33 cellular contexts compared by ENCODE assay signal in genomic region chr20:18440403-18440802, GRCh38.
"Had no signal": no experiment of that assay in that cellular context is flagged by ENCODE, and none has a peak within 500 bp of the region (broad histone marks: within the 10 kb centered on the region; RNA-seq: fewer than 3 reads in every experiment).

No MANE protein-coding gene starts in this region.

- ATAC-seq: activated CD4-positive, alpha-beta T cell treated with anti-CD3 and anti-CD28 coated beads for 36 hours; activated CD8-positive, alpha-beta memory T cell treated with anti-CD3 and anti-CD28 coated beads, Interleukin-2, amount 10 ng/mL, durations not matched to agents 7 days and 5 days; activated CD8-positive, alpha-beta T cell treated with anti-CD3 and anti-CD28 coated beads, Interleukin-2, amount 10 ng/mL, durations not matched to agents 7 days and 5 days; activated naive CD8-positive, alpha-beta T cell treated with anti-CD3 and anti-CD28 coated beads, Interleukin-2, amount 50 U/mL, for 24 hours; body of pancreas; effector memory CD8-positive, alpha-beta T cell; foreskin keratinocyte; gastrocnemius medialis; heart left ventricle had no signal

- H3K4me3 ChIP-seq: adrenal gland, body of pancreas, esophagus muscularis mucosa, gastrocnemius medialis, heart left ventricle had no signal

- H3K36me3 ChIP-seq: adrenal gland, esophagus muscularis mucosa, gastrocnemius medialis, heart left ventricle had no signal

- H3K4me3 Mint-ChIP-seq: activated CD4-positive, alpha-beta memory T cell treated with anti-CD3 and anti-CD28 coated beads for 36 hours; activated CD4-positive, alpha-beta T cell treated with anti-CD3 and anti-CD28 coated beads for 36 hours; activated CD4-positive, alpha-beta T cell treated with anti-CD3 and anti-CD28 coated beads, Interleukin-2, amount 10 ng/mL, durations not matched to agents 24 days and 14 days; activated CD8-positive, alpha-beta memory T cell treated with anti-CD3 and anti-CD28 coated beads, Interleukin-2, amount 10 ng/mL, durations not matched to agents 7 days and 5 days; activated CD8-positive, alpha-beta T cell treated with anti-CD3 and anti-CD28 coated beads, Interleukin-2, amount 10 ng/mL, durations not matched to agents 7 days and 5 days; activated naive CD4-positive, alpha-beta T cell treated with anti-CD3 and anti-CD28 coated beads for 36 hours; activated naive CD4-positive, alpha-beta T cell treated with anti-CD3 and anti-CD28 coated beads, Interleukin-2, amount 50 U/mL, for 24 hours; activated naive CD8-positive, alpha-beta T cell treated with anti-CD3 and anti-CD28 coated beads for 36 hours; activated naive CD8-positive, alpha-beta T cell treated with anti-CD3 and anti-CD28 coated beads, Interleukin-2, amount 50 U/mL, for 24 hours; activated T-helper 1 cell treated with anti-CD3 and anti-CD28 coated beads, Interleukin-12 subunit alpha, Interleukin-12 subunit beta, Interleukin-2, Interleukin-4 antibody, amounts not matched to agents 30 ng/mL and 10 ng/mL and 1 ng/mL, durations not matched to agents 14 hours and 24 hours and 36 hours; effector memory CD8-positive, alpha-beta T cell had no signal

- DNase-seq: activated CD4-positive, alpha-beta memory T cell treated with anti-CD3 and anti-CD28 coated beads for 36 hours; activated CD4-positive, alpha-beta T cell treated with anti-CD3 and anti-CD28 coated beads for 36 hours; activated CD4-positive, alpha-beta T cell treated with anti-CD3 and anti-CD28 coated beads, Interleukin-2, amount 10 ng/mL, durations not matched to agents 24 days and 14 days; activated CD4-positive, CD25-positive, alpha-beta regulatory T cell; activated CD4-positive, CD25-positive, alpha-beta regulatory T cell treated with anti-CD3 and anti-CD28 coated beads, Interleukin-2, amount 50 U/mL, for 72 hours; activated CD8-positive, alpha-beta memory T cell treated with anti-CD3 and anti-CD28 coated beads, Interleukin-2, amount 10 ng/mL, durations not matched to agents 7 days and 5 days; activated CD8-positive, alpha-beta memory T cell treated with anti-CD3 and anti-CD28 coated beads, Interleukin-2, amount 50 U/mL, for 4 hours; activated CD8-positive, alpha-beta T cell treated with anti-CD3 and anti-CD28 coated beads, Interleukin-2, amount 10 ng/mL, durations not matched to agents 7 days and 5 days; activated effector memory CD4-positive, alpha-beta T cell treated with anti-CD3 and anti-CD28 coated beads, Interleukin-2, amount 50 U/mL, for 16 hours; activated naive CD4-positive, alpha-beta T cell treated with anti-CD3 and anti-CD28 coated beads for 36 hours; activated naive CD8-positive, alpha-beta T cell treated with anti-CD3 and anti-CD28 coated beads for 36 hours; activated naive CD8-positive, alpha-beta T cell treated with anti-CD3 and anti-CD28 coated beads, Interleukin-2, amount 50 U/mL, for 24 hours; activated T-cell treated with anti-CD3 and anti-CD28 coated beads, Interleukin-2, amount 50 U/mL, for 1 hour; activated T-cell treated with anti-CD3 and anti-CD28 coated beads, Interleukin-2, amount 50 U/mL, for 48 hours; adrenal gland; amygdala; aorta; body of pancreas; caudate nucleus; cortex of kidney; dermis blood vessel endothelial cell; effector CD4-positive, alpha-beta T cell; effector memory CD8-positive, alpha-beta T cell; erythroblast; foreskin keratinocyte; gastrocnemius medialis; glutamatergic neuron; heart left ventricle; T-helper 2 cell had no signal

- H3K27me3 Mint-ChIP-seq: activated CD4-positive, alpha-beta memory T cell treated with anti-CD3 and anti-CD28 coated beads for 36 hours; activated CD4-positive, alpha-beta T cell treated with anti-CD3 and anti-CD28 coated beads for 36 hours; activated CD4-positive, alpha-beta T cell treated with anti-CD3 and anti-CD28 coated beads, Interleukin-2, amount 10 ng/mL, durations not matched to agents 24 days and 14 days; activated CD8-positive, alpha-beta memory T cell treated with anti-CD3 and anti-CD28 coated beads, Interleukin-2, amount 10 ng/mL, durations not matched to agents 7 days and 5 days; activated naive CD4-positive, alpha-beta T cell treated with anti-CD3 and anti-CD28 coated beads, Interleukin-2, amount 50 U/mL, for 24 hours; activated naive CD8-positive, alpha-beta T cell treated with anti-CD3 and anti-CD28 coated beads for 36 hours; activated naive CD8-positive, alpha-beta T cell treated with anti-CD3 and anti-CD28 coated beads, Interleukin-2, amount 50 U/mL, for 24 hours; effector memory CD8-positive, alpha-beta T cell had no signal

- H3K9me3 ChIP-seq: adrenal gland, body of pancreas, esophagus muscularis mucosa, gastrocnemius medialis, heart left ventricle had no signal

- H3K4me1 Mint-ChIP-seq: activated CD4-positive, alpha-beta T cell treated with anti-CD3 and anti-CD28 coated beads for 36 hours; activated naive CD4-positive, alpha-beta T cell treated with anti-CD3 and anti-CD28 coated beads, Interleukin-2, amount 50 U/mL, for 24 hours had no signal

- H3K36me3 Mint-ChIP-seq: activated CD4-positive, alpha-beta memory T cell treated with anti-CD3 and anti-CD28 coated beads for 36 hours; activated CD8-positive, alpha-beta memory T cell treated with anti-CD3 and anti-CD28 coated beads, Interleukin-2, amount 10 ng/mL, durations not matched to agents 7 days and 5 days; activated naive CD4-positive, alpha-beta T cell treated with anti-CD3 and anti-CD28 coated beads, Interleukin-2, amount 50 U/mL, for 24 hours; activated naive CD8-positive, alpha-beta T cell treated with anti-CD3 and anti-CD28 coated beads for 36 hours had no signal

- H3K27ac Mint-ChIP-seq: activated CD4-positive, alpha-beta memory T cell treated with anti-CD3 and anti-CD28 coated beads for 36 hours; activated CD4-positive, alpha-beta T cell treated with anti-CD3 and anti-CD28 coated beads for 36 hours; activated CD4-positive, alpha-beta T cell treated with anti-CD3 and anti-CD28 coated beads, Interleukin-2, amount 10 ng/mL, durations not matched to agents 24 days and 14 days; activated CD8-positive, alpha-beta memory T cell treated with anti-CD3 and anti-CD28 coated beads, Interleukin-2, amount 10 ng/mL, durations not matched to agents 7 days and 5 days; activated CD8-positive, alpha-beta T cell treated with anti-CD3 and anti-CD28 coated beads, Interleukin-2, amount 10 ng/mL, durations not matched to agents 7 days and 5 days; activated naive CD4-positive, alpha-beta T cell treated with anti-CD3 and anti-CD28 coated beads for 36 hours; activated naive CD4-positive, alpha-beta T cell treated with anti-CD3 and anti-CD28 coated beads, Interleukin-2, amount 50 U/mL, for 24 hours; activated naive CD8-positive, alpha-beta T cell treated with anti-CD3 and anti-CD28 coated beads for 36 hours; activated naive CD8-positive, alpha-beta T cell treated with anti-CD3 and anti-CD28 coated beads, Interleukin-2, amount 50 U/mL, for 24 hours; activated T-helper 1 cell treated with anti-CD3 and anti-CD28 coated beads, Interleukin-12 subunit alpha, Interleukin-12 subunit beta, Interleukin-2, Interleukin-4 antibody, amounts not matched to agents 30 ng/mL and 10 ng/mL and 1 ng/mL, durations not matched to agents 14 hours and 24 hours and 36 hours; activated T-helper 2 cell treated with anti-CD3 and anti-CD28 coated beads, Interferon-gamma antibody, Interleukin-2, Interleukin-4, amounts not matched to agents 10 μg/mL and 5 μg/mL and 100 μg/mL, durations not matched to agents 14 hours and 24 hours and 36 hours; effector memory CD8-positive, alpha-beta T cell had no signal

- H3K4me1 ChIP-seq: body of pancreas, foreskin keratinocyte, gastrocnemius medialis had no signal
